Comparison of ENCODE assay signal across 9 cellular contexts in the genomic region with DNA sequence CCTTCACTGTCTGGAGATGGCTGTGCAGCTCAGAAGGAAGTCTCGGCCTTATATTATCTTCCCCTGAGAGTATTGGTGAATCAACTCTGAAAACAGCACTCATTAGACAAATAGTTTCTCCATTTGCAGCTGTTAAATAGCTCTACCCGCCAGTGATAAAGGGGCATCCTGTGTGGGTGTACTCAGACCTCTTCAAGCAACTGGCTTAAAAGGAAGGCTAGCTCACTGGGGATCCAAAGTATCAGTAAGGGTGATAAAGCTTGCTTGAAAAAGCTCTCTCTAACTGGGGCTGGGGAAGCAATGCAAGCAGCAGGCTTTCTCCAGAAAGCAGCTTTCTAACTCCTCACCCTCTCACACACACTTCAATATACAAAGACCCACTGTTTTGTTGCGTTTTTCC.
DNase-seq lines count a peak whose midpoint lies in the region; ATAC-seq and TF ChIP-seq lines count a peak whose summit lies in the region.
"Had no signal": no experiment of that assay in that cellular context is flagged by ENCODE, and none has a peak within 500 bp of the region (broad histone marks: within the 10 kb centered on the region; RNA-seq: fewer than 3 reads in every experiment).

No MANE protein-coding gene starts in this region.

- peaks cover 24% of the 10 kb centered on the region for H3K36me3 Mint-ChIP-seq in activated T-cell treated with anti-CD3 and anti-CD28 coated beads, Interleukin-2, amount 50 U/mL, for 24 hours (ENCODE audit: low read depth)
- peaks cover 2% of the 10 kb centered on the region for H3K36me3 Mint-ChIP-seq in T-helper 17 cell (ENCODE audit: low read depth)
- H3K36me3 Mint-ChIP-seq in stimulated activated effector memory CD8-positive, alpha-beta T cell treated with anti-CD3 and anti-CD28 coated beads, Interleukin-12 subunit alpha, Interleukin-12 subunit beta, amount 100 ng/mL, for 72 hours: peaks cover 5% of the 10 kb centered on the region
- H3K36me3 Mint-ChIP-seq: brain had no signal

- no peak for DNase-seq in activated T-cell treated with anti-CD3 and anti-CD28 coated beads, Interleukin-2, amount 50 U/mL, for 24 hours
- DNase-seq in activated T-cell treated with anti-CD3 and anti-CD28 coated beads, Interleukin-2, amount 50 U/mL, for 1 hour: no peak
- DNase-seq in T-helper 17 cell: no peak
- DNase-seq in stimulated activated effector memory CD8-positive, alpha-beta T cell treated with anti-CD3 and anti-CD28 coated beads, Interleukin-12 subunit alpha, Interleukin-12 subunit beta, amount 100 ng/mL, for 72 hours (ENCODE audit: low spot score in 2 of 2): no peak
- DNase-seq in upper lobe of left lung: no peak
- no peak for DNase-seq in NCI-H82 (lab: John Stamatoyannopoulos, UW)
- no peak for DNase-seq in NCI-H774 (lab: John Stamatoyannopoulos, UW)

- H3K4me3 ChIP-seq in upper lobe of left lung: no peak overlapping the region

- TF ChIP-seq POLR2A in upper lobe of left lung (IDR thresholded peaks at IDR 0.05): no peak

- H3K9me3 Mint-ChIP-seq in activated T-cell treated with anti-CD3 and anti-CD28 coated beads, Interleukin-2, amount 50 U/mL, for 24 hours: no peaks in the 10 kb centered on the region
- no peaks in the 10 kb centered on the region for H3K9me3 Mint-ChIP-seq in stimulated activated effector memory CD8-positive, alpha-beta T cell treated with anti-CD3 and anti-CD28 coated beads, Interleukin-12 subunit alpha, Interleukin-12 subunit beta, amount 100 ng/mL, for 72 hours

- no peak for TF ChIP-seq CTCF in upper lobe of left lung (IDR thresholded peaks at IDR 0.05)

- WGBS in upper lobe of left lung, 2 donors: 74 to 83% methylated on average over 3 of the region's 3 CpGs

- H3K36me3 ChIP-seq in upper lobe of left lung: no peaks in the 10 kb centered on the region

- no peaks in the 10 kb centered on the region for H3K27me3 ChIP-seq in upper lobe of left lung

- H3K27me3 Mint-ChIP-seq in activated T-cell treated with anti-CD3 and anti-CD28 coated beads, Interleukin-2, amount 50 U/mL, for 24 hours: no peaks in the 10 kb centered on the region
- H3K27me3 Mint-ChIP-seq in T-helper 17 cell: no peaks in the 10 kb centered on the region

- H3K4me3 Mint-ChIP-seq in activated T-cell treated with anti-CD3 and anti-CD28 coated beads, Interleukin-2, amount 50 U/mL, for 24 hours: peak overlapping the region; percentile 88
- H3K4me3 Mint-ChIP-seq in T-helper 17 cell: peak overlapping the region; percentile 96
- H3K4me3 Mint-ChIP-seq in stimulated activated effector memory CD8-positive, alpha-beta T cell treated with anti-CD3 and anti-CD28 coated beads, Interleukin-12 subunit alpha, Interleukin-12 subunit beta, amount 100 ng/mL, for 72 hours: peak overlapping the region; percentile 76

- peak overlapping the region; percentile 97 for H3K27ac Mint-ChIP-seq in activated T-cell treated with anti-CD3 and anti-CD28 coated beads, Interleukin-2, amount 50 U/mL, for 24 hours
- H3K27ac Mint-ChIP-seq in T-helper 17 cell: peak overlapping the region; percentile 96
- H3K27ac Mint-ChIP-seq in stimulated activated effector memory CD8-positive, alpha-beta T cell treated with anti-CD3 and anti-CD28 coated beads, Interleukin-12 subunit alpha, Interleukin-12 subunit beta, amount 100 ng/mL, for 72 hours: no peak overlapping the region

- no peak for TF ChIP-seq EP300 in upper lobe of left lung (IDR thresholded peaks at IDR 0.05)

- peaks cover 5 to 15% (median 10%) of the 10 kb centered on the region in 4 donors for H3K4me1 ChIP-seq in upper lobe of left lung

- H3K27ac ChIP-seq in upper lobe of left lung: no peak overlapping the region

- peak; percentile 27 for ATAC-seq in HG02798 (IDR thresholded peaks at IDR 0.05; ENCODE audit: poor library complexity, unreplicated experiment)
- no peak for ATAC-seq in T-helper 17 cell
- no peak for ATAC-seq in stimulated activated effector memory CD8-positive, alpha-beta T cell treated with anti-CD3 and anti-CD28 coated beads, Interleukin-12 subunit alpha, Interleukin-12 subunit beta, amount 100 ng/mL, for 72 hours
- no peak for ATAC-seq in upper lobe of left lung (ENCODE audit: low FRiP score in 2 of 2)

- peaks cover 68% of the 10 kb centered on the region for H3K4me1 Mint-ChIP-seq in activated T-cell treated with anti-CD3 and anti-CD28 coated beads, Interleukin-2, amount 50 U/mL, for 24 hours (ENCODE audit: low read depth)
- H3K4me1 Mint-ChIP-seq in T-helper 17 cell: peaks cover 45% of the 10 kb centered on the region
- peaks cover 10% of the 10 kb centered on the region for H3K4me1 Mint-ChIP-seq in stimulated activated effector memory CD8-positive, alpha-beta T cell treated with anti-CD3 and anti-CD28 coated beads, Interleukin-12 subunit alpha, Interleukin-12 subunit beta, amount 100 ng/mL, for 72 hours

- H3K9me3 ChIP-seq in T-helper 17 cell (ENCODE audit: control insufficient read depth, low read length, poor library complexity, severe bottlenecking): no peaks in the 10 kb centered on the region
- no peaks in the 10 kb centered on the region for H3K9me3 ChIP-seq in upper lobe of left lung
